Comparison of ENCODE assay signal across 18 cellular contexts in the genomic region with DNA sequence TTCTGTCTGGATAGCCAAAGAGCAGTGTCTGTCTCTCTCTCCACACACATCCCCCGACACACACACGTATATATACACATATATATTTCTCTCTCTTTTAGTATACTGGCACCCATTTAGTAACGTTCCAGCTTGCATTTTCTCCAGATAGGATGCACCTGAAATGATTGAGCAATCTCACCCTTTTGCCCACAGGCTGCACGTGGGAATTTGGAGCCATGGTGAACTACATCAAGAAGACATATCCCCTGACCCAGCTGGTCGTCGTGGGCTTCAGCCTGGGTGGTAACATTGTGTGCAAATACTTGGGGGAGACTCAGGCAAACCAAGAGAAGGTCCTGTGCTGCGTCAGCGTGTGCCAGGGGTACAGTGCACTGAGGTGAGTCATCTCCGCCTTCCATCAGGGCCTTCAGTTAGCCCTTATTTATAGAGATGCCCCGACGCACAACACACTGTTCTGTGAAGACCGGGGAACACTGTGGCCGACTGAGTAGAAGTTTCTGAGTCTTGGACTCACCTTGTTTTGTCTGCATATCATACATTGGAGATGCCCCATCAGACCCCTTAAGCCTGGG. TPM values are rescaled to one million over a fixed set of nuclear protein-coding genes. Genes with fewer than 3 reads are reported as not detected.
DNase-seq lines count a peak whose midpoint lies in the region; ATAC-seq and TF ChIP-seq lines count a peak whose summit lies in the region.
"Had no signal": no experiment of that assay in that cellular context is flagged by ENCODE, and none has a peak within 500 bp of the region (broad histone marks: within the 10 kb centered on the region; RNA-seq: fewer than 3 reads in every experiment).

No MANE protein-coding gene starts in this region.

- no peak for DNase-seq in left ventricle myocardium inferior
- DNase-seq in Right ventricle myocardium inferior (ENCODE audit: missing footprints) = no peak
- no peak for DNase-seq in immature natural killer cell
- DNase-seq in stimulated activated CD4-positive, alpha-beta T cell treated with anti-CD3 and anti-CD28 coated beads, Interleukin-4, amount 100 ng/mL, for 4 hours = no peak
- DNase-seq in sciatic nerve (ENCODE audit: low spot score) = no peak
- no peak for DNase-seq in BE2C
- DNase-seq: DMS79, KBM-7, NCI-H1105 treated with DMSO at 0.1 percent for 48 hours, NCI-H1694 treated with DMSO at 0.1 percent for 48 hours, NCI-H510A treated with DMSO at 0.1 percent for 48 hours, OCI-M1, SIG-M5 had no signal

- H3K27ac Mint-ChIP-seq in immature natural killer cell = peak overlapping the region in 4 of 6 donors; percentile 57 to 85 (median 79)
- H3K27ac Mint-ChIP-seq: GM23338 had no signal

- H3K36me3 ChIP-seq in left ventricle myocardium inferior (peaks cover 60% of the 10 kb centered on the region), BE2C (peaks cover 17% of the 10 kb centered on the region)

- TF ChIP-seq CTCF in left ventricle myocardium inferior (IDR thresholded peaks at IDR 0.05; ENCODE audit: borderline replicate concordance) = no peak
- no peak for TF ChIP-seq CTCF in VCaP (conservative IDR thresholded peaks at IDR 0.05)
- no peak for TF ChIP-seq CTCF in BE2C (IDR thresholded peaks at IDR 0.05; ENCODE audit: low read depth, low read length)

- no peaks in the 10 kb centered on the region for H3K9me3 Mint-ChIP-seq in immature natural killer cell
- H3K9me3 Mint-ChIP-seq: GM23338 had no signal

- H3K27ac ChIP-seq in left ventricle myocardium inferior (replicated peaks) (peak overlapping the region; percentile 34), VCaP (peak overlapping the region; percentile 62), temporal lobe (ENCODE audit: low read depth, low read length) (peak overlapping the region; percentile 17)

- no peak overlapping the region for H3K4me3 ChIP-seq in left ventricle myocardium inferior
- no peak overlapping the region for H3K4me3 ChIP-seq in BE2C (ENCODE audit: low read depth, low read length)
- H3K4me3 ChIP-seq: GM23338 had no signal

- peaks cover 17 to 56% (median 21%) of the 10 kb centered on the region in 3 donors for H3K36me3 Mint-ChIP-seq in immature natural killer cell

- H3K27me3 ChIP-seq in left ventricle myocardium inferior (ENCODE audit: low read depth) (no peaks in the 10 kb centered on the region), BE2C (no peaks in the 10 kb centered on the region)

- no peak overlapping the region for H3K4me3 Mint-ChIP-seq in immature natural killer cell
- H3K4me3 Mint-ChIP-seq: GM23338 had no signal

- H3K27me3 Mint-ChIP-seq in immature natural killer cell (ENCODE audit: low read depth in 3 of 3) = no peaks in the 10 kb centered on the region

- intact Hi-C loops in left ventricle myocardium inferior (cut with micrococcal nuclease) (loop anchor here (10.0 kb wide), 1 partner anchor 271 kb away; no protein-coding TSS in a partner anchor), Right ventricle myocardium inferior (cut with DNase I) (loop anchor here (5.0 kb wide), 1 partner anchor 278 kb away; the partner anchor contains the start of gene HAPLN3), sciatic nerve (cut with DNase I) (loop anchor here (5.0 kb wide), 1 partner anchor 118 kb away; no protein-coding TSS in a partner anchor)

- ATAC-seq in Right ventricle myocardium inferior (no peak), sciatic nerve (no peak)
- ATAC-seq: GM23338, HCT116 had no signal

- H3K9me3 ChIP-seq in left ventricle myocardium inferior (replicated peaks) (no peaks in the 10 kb centered on the region), BE2C (no peaks in the 10 kb centered on the region)

- H3K4me1 ChIP-seq in left ventricle myocardium inferior (peaks cover 53% of the 10 kb centered on the region), BE2C (no peaks in the 10 kb centered on the region)

- H3K4me1 Mint-ChIP-seq in immature natural killer cell = peaks cover 40 to 64% of the 10 kb centered on the region in 2 donors

RNA-seq across cellular contexts. Expression of gene RLBP1, which starts 45.7 kb away (rescaled TPM):
- total RNA-seq in left ventricle myocardium inferior (not detected), Right ventricle myocardium inferior (not detected), temporal lobe (0.98 TPM), sciatic nerve (not detected)
- under 1 TPM in 1 of 3 donors, not detected in 2; 0.35 TPM for polyA plus RNA-seq in immature natural killer cell
- polyA plus RNA-seq in BE2C (2012; ENCODE audit: insufficient read depth, insufficient read length, low read depth) = not detected
- total RNA-seq: A673, GM23338 had no signal
- polyA plus RNA-seq: GM23338 had no signal
